Comparison of ENCODE assay signal across 27 cellular contexts in genomic region chr17:72448019-72448418, GRCh38.
"Had no signal": no experiment of that assay in that cellular context is flagged by ENCODE, and none has a peak within 500 bp of the region (broad histone marks: within the 10 kb centered on the region; RNA-seq: fewer than 3 reads in every experiment).

No MANE protein-coding gene starts in this region.

- H3K4me2 ChIP-seq: neural progenitor cell had no signal

- H3K4me1 ChIP-seq: gastroesophageal sphincter, left ventricle myocardium inferior, spleen had no signal

- H3K4me3 ChIP-seq: esophagus muscularis mucosa, gastroesophageal sphincter, left ventricle myocardium inferior, lung, neural progenitor cell, ovary, spleen, thoracic aorta had no signal

- DNase-seq: cortex of kidney; effector memory CD4-positive, alpha-beta T cell; glutamatergic neuron; immature natural killer cell; left cardiac atrium; left ventricle myocardium inferior; mesenchymal stem cell; midbrain; nucleus accumbens; ovary; right cardiac atrium; spleen; stimulated activated CD4-positive, alpha-beta T cell treated with anti-CD3 and anti-CD28 coated beads, Interleukin-15, amount 100 ng/mL, for 24 hours; stimulated activated CD4-positive, alpha-beta T cell treated with anti-CD3 and anti-CD28 coated beads, Interleukin-1b, Interleukin-23, amount 100 ng/mL, for 48 hours; stimulated activated CD4-positive, alpha-beta T cell treated with anti-CD3 and anti-CD28 coated beads, Interleukin-4, amount 100 ng/mL, for 4 hours; stimulated activated naive B cell treated with anti-CD40 and anti-IgM and Interleukin-4, amounts not matched to agents 10 μg/mL and 1 μg/mL and 100 μg/mL, for 72 hours; stimulated activated naive CD8-positive, alpha-beta T cell treated with anti-CD3 and anti-CD28 coated beads, Interleukin-15, amount 100 ng/mL, for 72 hours; trophoblast cell had no signal

- H2AFZ ChIP-seq: neural progenitor cell had no signal

- H3K27ac ChIP-seq: epithelial cell of prostate, esophagus muscularis mucosa, gastroesophageal sphincter, left ventricle myocardium inferior, neural progenitor cell, ovary, spleen, thoracic aorta had no signal

- H3K27me3 ChIP-seq: neural progenitor cell, ovary had no signal

- H3K9me3 ChIP-seq: esophagus muscularis mucosa, gastroesophageal sphincter, left ventricle myocardium inferior, ovary, spleen, thoracic aorta had no signal

- FAIRE-seq: keratinocyte, urothelium cell line had no signal

- H3K36me3 ChIP-seq: esophagus muscularis mucosa, gastroesophageal sphincter, left ventricle myocardium inferior, neural progenitor cell, ovary, spleen, thoracic aorta had no signal

- ATAC-seq: gastroesophageal sphincter; left cardiac atrium; natural killer cell treated with Interleukin-12 subunit alpha and Interleukin-12 subunit beta and Interleukin-15 and Interleukin-18, amount 100 ng/mL, for 72 hours; right cardiac atrium; stimulated activated naive B cell treated with anti-CD40 and anti-IgM and Interleukin-4, amounts not matched to agents 10 μg/mL and 1 μg/mL and 100 μg/mL, for 72 hours; stimulated activated naive CD8-positive, alpha-beta T cell treated with anti-CD3 and anti-CD28 coated beads, Interleukin-15, amount 100 ng/mL, for 72 hours had no signal
